Comparison of ENCODE assay signal across 9 cellular contexts in genomic region chr15:77508541-77509505, GRCh38.
DNase-seq lines count a peak whose midpoint lies in the region; ATAC-seq and TF ChIP-seq lines count a peak whose summit lies in the region.
"Had no signal": no experiment of that assay in that cellular context is flagged by ENCODE, and none has a peak within 500 bp of the region (broad histone marks: within the 10 kb centered on the region; RNA-seq: fewer than 3 reads in every experiment).

No MANE protein-coding gene starts in this region.

- intact Hi-C loops in body of pancreas (cut with DNase I): no loop called here

- no peak overlapping the region; the same call in 2 of the 3 replicates for H3K4me3 Mint-ChIP-seq in GM23338
- H3K4me3 Mint-ChIP-seq in stimulated activated effector memory CD8-positive, alpha-beta T cell treated with anti-CD3 and anti-CD28 coated beads, Interleukin-12 subunit alpha, Interleukin-12 subunit beta, amount 100 ng/mL, for 72 hours: no peak overlapping the region

- WGBS in body of pancreas, 2 donors: 38 to 73% methylated on average over 6 to 8 of the region's 8 CpGs

- ATAC-seq in GM23338 (no peak; the same call in 2 of the 3 replicates), body of pancreas (peak; percentile 11)
- no peak for ATAC-seq in stimulated activated effector memory CD8-positive, alpha-beta T cell treated with anti-CD3 and anti-CD28 coated beads, Interleukin-12 subunit alpha, Interleukin-12 subunit beta, amount 100 ng/mL, for 72 hours

- H3K27ac ChIP-seq in GM23338 (ENCODE audit: low read depth) (0 out of 2 replicates have a peak overlapping the region, but pooled peaks have one; percentile 88), body of pancreas (peak overlapping the region; percentile 80 to 90 (median 88))

- H3K4me3 ChIP-seq in GM23338 (no peak overlapping the region), body of pancreas (no peak overlapping the region)

- no peaks in the 10 kb centered on the region for H3K36me3 Mint-ChIP-seq in GM23338 (ENCODE audit: low read depth)
- H3K36me3 Mint-ChIP-seq in stimulated activated effector memory CD8-positive, alpha-beta T cell treated with anti-CD3 and anti-CD28 coated beads, Interleukin-12 subunit alpha, Interleukin-12 subunit beta, amount 100 ng/mL, for 72 hours: no peaks in the 10 kb centered on the region

- H3F3A ChIP-seq in GM23338 (replicated peaks; ENCODE audit: low read depth): peaks cover 10% of the 10 kb centered on the region

- H3K27me3 ChIP-seq in GM23338 (ENCODE audit: insufficient read depth) (no peaks in the 10 kb centered on the region), body of pancreas (no peaks in the 10 kb centered on the region)

- no peak for TF ChIP-seq POLR2A in body of pancreas (IDR thresholded peaks at IDR 0.05)

- DNase-seq in GM23338 (ENCODE audit: low spot score): peak; percentile 43
- DNase-seq in body of pancreas: peak; percentile 59 to 73 (median 64)
- peak; percentile 73 for DNase-seq in iris pigment epithelial cell (ENCODE audit: low read depth)
- no peak for DNase-seq in stimulated activated effector memory CD8-positive, alpha-beta T cell treated with anti-CD3 and anti-CD28 coated beads, Interleukin-12 subunit alpha, Interleukin-12 subunit beta, amount 100 ng/mL, for 72 hours (ENCODE audit: low spot score in 2 of 2)
- DNase-seq in SK-N-DZ (ENCODE audit: low spot score): no peak
- DNase-seq in NCI-H69 (lab: John Stamatoyannopoulos, UW): no peak
- DNase-seq in activated naive CD4-positive, alpha-beta T cell treated with Interleukin-2 at 50 U/mL for 16 hours: no peak
- DNase-seq in SKM-1 (lab: John Stamatoyannopoulos, UW; ENCODE audit: unreplicated experiment): no peak
- DNase-seq: NCI-H446 had no signal

- no peaks in the 10 kb centered on the region; the same call in 1 of the 2 replicates for H3K79me2 ChIP-seq in GM23338 (replicated peaks; ENCODE audit: insufficient read depth)

- no peaks in the 10 kb centered on the region for H3K36me3 ChIP-seq in GM23338 (ENCODE audit: insufficient read depth)
- no peaks in the 10 kb centered on the region for H3K36me3 ChIP-seq in body of pancreas (replicated peaks in 1 of 2; ENCODE audit: insufficient read depth in 1 of 2, low read depth in 2 of 2)

- H3K4me1 ChIP-seq in GM23338 (ENCODE audit: insufficient read depth) (peaks cover 54% of the 10 kb centered on the region), body of pancreas (peaks cover 44% of the 10 kb centered on the region)

- peaks cover 65% of the 10 kb centered on the region for H3K4me1 Mint-ChIP-seq in GM23338
- H3K4me1 Mint-ChIP-seq in stimulated activated effector memory CD8-positive, alpha-beta T cell treated with anti-CD3 and anti-CD28 coated beads, Interleukin-12 subunit alpha, Interleukin-12 subunit beta, amount 100 ng/mL, for 72 hours: peaks cover 5% of the 10 kb centered on the region

- no peak overlapping the region for H3K4me2 ChIP-seq in GM23338

- H4K20me1 ChIP-seq in GM23338 (replicated peaks; ENCODE audit: insufficient read depth): no peaks in the 10 kb centered on the region

- H3K9me3 ChIP-seq in body of pancreas: no peaks in the 10 kb centered on the region

- no peaks in the 10 kb centered on the region for H3K9me3 Mint-ChIP-seq in GM23338
- no peaks in the 10 kb centered on the region for H3K9me3 Mint-ChIP-seq in stimulated activated effector memory CD8-positive, alpha-beta T cell treated with anti-CD3 and anti-CD28 coated beads, Interleukin-12 subunit alpha, Interleukin-12 subunit beta, amount 100 ng/mL, for 72 hours

- peaks cover 9% of the 10 kb centered on the region for H3K27me3 Mint-ChIP-seq in GM23338 (ENCODE audit: insufficient read depth, low read depth, poor library complexity)

- TF ChIP-seq CTCF in GM23338 (conservative IDR thresholded peaks at IDR 0.05; ENCODE audit: low read depth in 2 of 2) (no peak), body of pancreas (IDR thresholded peaks at IDR 0.05) (no peak)

- H3K27ac Mint-ChIP-seq in GM23338: peak overlapping the region; percentile 63
- peak overlapping the region; percentile 2 for H3K27ac Mint-ChIP-seq in stimulated activated effector memory CD8-positive, alpha-beta T cell treated with anti-CD3 and anti-CD28 coated beads, Interleukin-12 subunit alpha, Interleukin-12 subunit beta, amount 100 ng/mL, for 72 hours

- H3K9me2 ChIP-seq in GM23338 (ENCODE audit: insufficient read depth): peaks cover 8% of the 10 kb centered on the region; the same call in 1 of the 2 replicates

- H2AFZ ChIP-seq in GM23338: no peak overlapping the region; the same call in 1 of the 2 replicates

TF ChIP-seq in GM23338, 12 proteins besides CTCF, POLR2A, EP300 and RAD21 (continues in another document):
- no peak for TF ChIP-seq ZNF462 (CRISPR knock-in tag; IDR thresholded peaks at IDR 0.05)

Comparison
In these comparisons a context has a peak if more than half of its experiments do, and no peak if none do; other contexts are left out.
1. DNase-seq: peak in GM23338 (single experiment), body of pancreas (4 of 4) and iris pigment epithelial cell (single experiment); none in stimulated activated effector memory CD8-positive, alpha-beta T cell treated with anti-CD3 and anti-CD28 coated beads, Interleukin-12 subunit alpha, Interleukin-12 subunit beta, amount 100 ng/mL, for 72 hours (0 of 2), SK-N-DZ (single experiment), NCI-H69 (single experiment), activated naive CD4-positive, alpha-beta T cell treated with Interleukin-2 at 50 U/mL for 16 hours (single experiment) and SKM-1 (single experiment).